In genomic region chr20:8796088-8796665, GRCh38 we compare ENCODE assay signal across 22 cellular contexts.
DNase-seq lines count a peak whose midpoint lies in the region; ATAC-seq and TF ChIP-seq lines count a peak whose summit lies in the region.
"Had no signal": no experiment of that assay in that cellular context is flagged by ENCODE, and none has a peak within 500 bp of the region (broad histone marks: within the 10 kb centered on the region; RNA-seq: fewer than 3 reads in every experiment).

No MANE protein-coding gene starts in this region.

- H3K36me3 ChIP-seq in left ventricle myocardium inferior (no peaks in the 10 kb centered on the region), esophagus squamous epithelium (no peaks in the 10 kb centered on the region)
- H3K36me3 ChIP-seq: breast epithelium, suprapubic skin had no signal

- CTCF ChIA-PET in WTC11 (lab: Charles Lee), result no interaction called here

- H3K27me3 ChIP-seq in left ventricle myocardium inferior (ENCODE audit: low read depth) (no peaks in the 10 kb centered on the region), esophagus squamous epithelium (no peaks in the 10 kb centered on the region)
- H3K27me3 ChIP-seq: breast epithelium, suprapubic skin had no signal

- POLR2A ChIA-PET in WTC11 (lab: Charles Lee), result no interaction called here

- H3K4me3 ChIP-seq in left ventricle myocardium inferior (no peak overlapping the region), skeletal muscle cell (ENCODE audit: low read depth, low read length) (no peak overlapping the region), esophagus squamous epithelium (no peak overlapping the region)
- H3K4me3 ChIP-seq: breast epithelium, suprapubic skin had no signal

- H3K9me3 ChIP-seq in left ventricle myocardium inferior (replicated peaks) (no peaks in the 10 kb centered on the region), esophagus squamous epithelium (no peaks in the 10 kb centered on the region)
- H3K9me3 ChIP-seq: breast epithelium, suprapubic skin had no signal

- TF ChIP-seq POLR2A in esophagus squamous epithelium (IDR thresholded peaks at IDR 0.05), result no peak

- peaks cover 15% of the 10 kb centered on the region for H3K9me3 Mint-ChIP-seq in WTC11
- no peaks in the 10 kb centered on the region for H3K9me3 Mint-ChIP-seq in stimulated activated effector memory CD8-positive, alpha-beta T cell treated with anti-CD3 and anti-CD28 coated beads, Interleukin-12 subunit alpha, Interleukin-12 subunit beta, amount 100 ng/mL, for 72 hours
- H3K9me3 Mint-ChIP-seq: activated naive CD8-positive, alpha-beta T cell treated with anti-CD3 and anti-CD28 coated beads, Interleukin-2, amount 10 ng/mL, durations not matched to agents 7 days and 5 days; activated T-helper 17 cell treated with anti-CD3 and anti-CD28 coated beads, Interleukin-2, amount 50 U/mL, for 72 hours; CD8-positive, alpha-beta T cell had no signal

- ATAC-seq in WTC11, result no peak
- no peak for ATAC-seq in stimulated activated effector memory CD8-positive, alpha-beta T cell treated with anti-CD3 and anti-CD28 coated beads, Interleukin-12 subunit alpha, Interleukin-12 subunit beta, amount 100 ng/mL, for 72 hours
- ATAC-seq: activated CD4-positive, alpha-beta T cell treated with anti-CD3 and anti-CD28 coated beads for 36 hours; CD8-positive, alpha-beta T cell; left colon had no signal

- H3K27ac ChIP-seq in left ventricle myocardium inferior (replicated peaks) (peak overlapping the region; percentile 41), esophagus squamous epithelium (peak overlapping the region in 2 of 4 donors; percentile 22 to 39)
- H3K27ac ChIP-seq: breast epithelium, suprapubic skin had no signal

- no peak for TF ChIP-seq CTCF in left ventricle myocardium inferior (IDR thresholded peaks at IDR 0.05; ENCODE audit: borderline replicate concordance)
- no peak for TF ChIP-seq CTCF in esophagus squamous epithelium (IDR thresholded peaks at IDR 0.05)
- TF ChIP-seq CTCF in WTC11 (IDR thresholded peaks at IDR 0.05), result no peak

- H3K36me3 Mint-ChIP-seq in WTC11, result peaks cover 19% of the 10 kb centered on the region
- H3K36me3 Mint-ChIP-seq in stimulated activated effector memory CD8-positive, alpha-beta T cell treated with anti-CD3 and anti-CD28 coated beads, Interleukin-12 subunit alpha, Interleukin-12 subunit beta, amount 100 ng/mL, for 72 hours, result peaks cover 13% of the 10 kb centered on the region
- H3K36me3 Mint-ChIP-seq: activated naive CD8-positive, alpha-beta T cell treated with anti-CD3 and anti-CD28 coated beads, Interleukin-2, amount 10 ng/mL, durations not matched to agents 7 days and 5 days; CD8-positive, alpha-beta T cell had no signal

- no peak overlapping the region for H3K27ac Mint-ChIP-seq in WTC11
- H3K27ac Mint-ChIP-seq in stimulated activated effector memory CD8-positive, alpha-beta T cell treated with anti-CD3 and anti-CD28 coated beads, Interleukin-12 subunit alpha, Interleukin-12 subunit beta, amount 100 ng/mL, for 72 hours, result no peak overlapping the region
- H3K27ac Mint-ChIP-seq: activated CD4-positive, alpha-beta T cell treated with anti-CD3 and anti-CD28 coated beads for 36 hours; activated naive CD8-positive, alpha-beta T cell treated with anti-CD3 and anti-CD28 coated beads, Interleukin-2, amount 10 ng/mL, durations not matched to agents 7 days and 5 days; activated T-helper 17 cell treated with anti-CD3 and anti-CD28 coated beads, Interleukin-2, amount 50 U/mL, for 72 hours; CD8-positive, alpha-beta T cell had no signal

- WGBS in esophagus squamous epithelium, 2 donors, result 41% methylated on average over 5 of the region's 5 CpGs

- DNase-seq in GM04504 (ENCODE audit: low read depth) (peak; percentile 17), dermis blood vessel endothelial cell (peak; percentile 15), left ventricle myocardium inferior (no peak), skeletal muscle cell (ENCODE audit: low read depth) (peak; percentile 64), esophagus squamous epithelium (lab: John Stamatoyannopoulos, UW) (no peak), inferior parietal cortex (ENCODE audit: extremely low spot score) (no peak), WTC11 (ENCODE audit: low spot score) (no peak)
- DNase-seq in stimulated activated effector memory CD8-positive, alpha-beta T cell treated with anti-CD3 and anti-CD28 coated beads, Interleukin-12 subunit alpha, Interleukin-12 subunit beta, amount 100 ng/mL, for 72 hours (ENCODE audit: low spot score in 2 of 2), result no peak
- DNase-seq: activated CD4-positive, alpha-beta T cell treated with anti-CD3 and anti-CD28 coated beads for 36 hours; activated naive CD8-positive, alpha-beta T cell treated with anti-CD3 and anti-CD28 coated beads, Interleukin-2, amount 10 ng/mL, durations not matched to agents 7 days and 5 days; CD8-positive, alpha-beta T cell; cortex of kidney; DMS153; left colon; NCI-H1105 treated with DMSO at 0.1 percent for 48 hours; NCI-H2107; NCI-H526 treated with DMSO at 0.1 percent for 48 hours; stimulated activated CD8-positive, alpha-beta memory T cell treated with anti-CD3 and anti-CD28 coated beads, Interleukin-4, amount 100 ng/mL, for 48 hours had no signal

- intact Hi-C loops in left ventricle myocardium inferior (cut with micrococcal nuclease), result loop anchor here (10.0 kb wide), 1 partner anchor 569 kb away; no protein-coding TSS in a partner anchor
- intact Hi-C loops in esophagus squamous epithelium (cut with DNase I), result no loop called here

- peaks cover 12% of the 10 kb centered on the region for H3K4me1 Mint-ChIP-seq in WTC11
- peaks cover 7% of the 10 kb centered on the region for H3K4me1 Mint-ChIP-seq in stimulated activated effector memory CD8-positive, alpha-beta T cell treated with anti-CD3 and anti-CD28 coated beads, Interleukin-12 subunit alpha, Interleukin-12 subunit beta, amount 100 ng/mL, for 72 hours
- H3K4me1 Mint-ChIP-seq: activated CD4-positive, alpha-beta T cell treated with anti-CD3 and anti-CD28 coated beads for 36 hours; activated naive CD8-positive, alpha-beta T cell treated with anti-CD3 and anti-CD28 coated beads, Interleukin-2, amount 10 ng/mL, durations not matched to agents 7 days and 5 days; activated T-helper 17 cell treated with anti-CD3 and anti-CD28 coated beads, Interleukin-2, amount 50 U/mL, for 72 hours; neural crest cell had no signal

- H3K27me3 Mint-ChIP-seq in WTC11 (ENCODE audit: low read depth), result peaks cover 5% of the 10 kb centered on the region; the same call in 1 of the 2 replicates
- H3K27me3 Mint-ChIP-seq: activated CD4-positive, alpha-beta T cell treated with anti-CD3 and anti-CD28 coated beads for 36 hours; activated naive CD8-positive, alpha-beta T cell treated with anti-CD3 and anti-CD28 coated beads, Interleukin-2, amount 10 ng/mL, durations not matched to agents 7 days and 5 days; activated T-helper 17 cell treated with anti-CD3 and anti-CD28 coated beads, Interleukin-2, amount 50 U/mL, for 72 hours had no signal

- H3K4me1 ChIP-seq in left ventricle myocardium inferior, result peaks cover 22% of the 10 kb centered on the region
- H3K4me1 ChIP-seq in esophagus squamous epithelium, result peaks cover 0 to 17% (median 4%) of the 10 kb centered on the region in 3 donors
- H3K4me1 ChIP-seq: breast epithelium, suprapubic skin had no signal

- H3K4me3 Mint-ChIP-seq in WTC11, result no peak overlapping the region
- no peak overlapping the region for H3K4me3 Mint-ChIP-seq in stimulated activated effector memory CD8-positive, alpha-beta T cell treated with anti-CD3 and anti-CD28 coated beads, Interleukin-12 subunit alpha, Interleukin-12 subunit beta, amount 100 ng/mL, for 72 hours
- H3K4me3 Mint-ChIP-seq: activated CD4-positive, alpha-beta T cell treated with anti-CD3 and anti-CD28 coated beads for 36 hours; activated naive CD8-positive, alpha-beta T cell treated with anti-CD3 and anti-CD28 coated beads, Interleukin-2, amount 10 ng/mL, durations not matched to agents 7 days and 5 days; activated T-helper 17 cell treated with anti-CD3 and anti-CD28 coated beads, Interleukin-2, amount 50 U/mL, for 72 hours; CD8-positive, alpha-beta T cell; neural crest cell had no signal

TF ChIP-seq in WTC11, 78 proteins besides CTCF, POLR2A, EP300 and RAD21:
- TF ChIP-seq HMGXB4 (CRISPR knock-in tag; IDR thresholded peaks at IDR 0.05), result no peak
- no peak for TF ChIP-seq ZBTB21 (CRISPR knock-in tag; IDR thresholded peaks at IDR 0.05; ENCODE audit: borderline replicate concordance)
- no peak for TF ChIP-seq USF1 (CRISPR knock-in tag; IDR thresholded peaks at IDR 0.05)
- TF ChIP-seq ZNF121 (CRISPR knock-in tag; IDR thresholded peaks at IDR 0.05), result no peak

Comparison
In these comparisons a context has a peak if more than half of its experiments do, and no peak if none do; other contexts are left out.
1. DNase-seq: peak in GM04504 (single experiment), dermis blood vessel endothelial cell (single experiment) and skeletal muscle cell (single experiment); none in left ventricle myocardium inferior (single experiment), esophagus squamous epithelium (single experiment), inferior parietal cortex (single experiment), WTC11 (single experiment) and stimulated activated effector memory CD8-positive, alpha-beta T cell treated with anti-CD3 and anti-CD28 coated beads, Interleukin-12 subunit alpha, Interleukin-12 subunit beta, amount 100 ng/mL, for 72 hours (0 of 2).